Comparison of ENCODE assay signal across 16 cellular contexts in the genomic region with DNA sequence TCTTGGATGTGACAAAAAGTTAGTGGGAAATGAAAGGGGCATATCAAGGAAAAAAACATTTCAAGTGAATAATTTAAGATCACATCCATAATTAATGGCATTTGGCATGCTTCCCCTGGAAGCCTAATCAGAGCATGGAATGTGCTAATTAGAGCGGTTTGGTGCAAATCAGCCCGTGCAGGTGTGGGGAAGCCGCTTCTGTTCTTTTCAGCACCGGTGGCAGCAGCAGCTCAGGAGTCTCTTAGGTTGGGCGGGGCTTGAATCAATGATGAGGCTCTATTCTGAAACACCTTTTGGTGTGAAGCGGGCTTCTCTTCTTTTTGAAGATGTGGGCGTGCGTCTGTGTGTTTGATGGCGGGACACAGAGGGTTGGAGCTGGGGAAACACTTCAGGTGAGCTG.
"Had no signal": no experiment of that assay in that cellular context is flagged by ENCODE, and none has a peak within 500 bp of the region (broad histone marks: within the 10 kb centered on the region; RNA-seq: fewer than 3 reads in every experiment).

No MANE protein-coding gene starts in this region.

- H3K9me3 ChIP-seq: esophagus muscularis mucosa had no signal

- DNase-seq: activated CD4-positive, alpha-beta T cell treated with anti-CD3 and anti-CD28 coated beads for 1 hour; activated CD4-positive, alpha-beta T cell treated with anti-CD3 and anti-CD28 coated beads, Interleukin-2, amount 50 U/mL, for 48 hours; activated naive CD4-positive, alpha-beta T cell treated with anti-CD3 and anti-CD28 coated beads for 36 hours; activated naive CD8-positive, alpha-beta T cell treated with anti-CD3 and anti-CD28 coated beads, Interleukin-2, amount 50 U/mL, for 24 hours; hippocampal formation; left cardiac atrium; stimulated activated naive CD8-positive, alpha-beta T cell treated with anti-CD3 and anti-CD28 coated beads, Interleukin-15, amount 100 ng/mL, for 72 hours had no signal

- H3K27ac ChIP-seq: cardiac muscle cell, esophagus muscularis mucosa had no signal

- FAIRE-seq: astrocyte, endometrium had no signal

- H3K4me1 Mint-ChIP-seq: activated naive CD8-positive, alpha-beta T cell treated with anti-CD3 and anti-CD28 coated beads, Interleukin-2, amount 50 U/mL, for 24 hours had no signal

- H3K4me3 ChIP-seq: cardiac muscle cell, esophagus muscularis mucosa, lung had no signal

- H3K4me3 Mint-ChIP-seq: activated naive CD4-positive, alpha-beta T cell treated with anti-CD3 and anti-CD28 coated beads for 36 hours; activated naive CD8-positive, alpha-beta T cell treated with anti-CD3 and anti-CD28 coated beads, Interleukin-2, amount 50 U/mL, for 24 hours; neural crest cell; stimulated activated naive CD8-positive, alpha-beta T cell treated with anti-CD3 and anti-CD28 coated beads, Interleukin-15, amount 100 ng/mL, for 72 hours; type B pancreatic cell had no signal

- ATAC-seq: activated naive CD8-positive, alpha-beta T cell treated with anti-CD3 and anti-CD28 coated beads, Interleukin-2, amount 50 U/mL, for 24 hours; left cardiac atrium; sciatic nerve; stimulated activated naive CD8-positive, alpha-beta T cell treated with anti-CD3 and anti-CD28 coated beads, Interleukin-15, amount 100 ng/mL, for 72 hours had no signal

- H3K9me3 Mint-ChIP-seq: activated naive CD4-positive, alpha-beta T cell treated with anti-CD3 and anti-CD28 coated beads for 36 hours; activated naive CD8-positive, alpha-beta T cell treated with anti-CD3 and anti-CD28 coated beads, Interleukin-2, amount 50 U/mL, for 24 hours; activated T-helper 2 cell treated with anti-CD3 and anti-CD28 coated beads, Interferon-gamma antibody, Interleukin-2, Interleukin-4, amounts not matched to agents 10 μg/mL and 5 μg/mL and 100 μg/mL, durations not matched to agents 14 hours and 24 hours and 36 hours; neural crest cell; stimulated activated naive CD8-positive, alpha-beta T cell treated with anti-CD3 and anti-CD28 coated beads, Interleukin-15, amount 100 ng/mL, for 72 hours; type B pancreatic cell had no signal

- H3K36me3 ChIP-seq: cardiac muscle cell, esophagus muscularis mucosa had no signal

- H3K27ac Mint-ChIP-seq: activated naive CD4-positive, alpha-beta T cell treated with anti-CD3 and anti-CD28 coated beads for 36 hours; activated naive CD8-positive, alpha-beta T cell treated with anti-CD3 and anti-CD28 coated beads, Interleukin-2, amount 50 U/mL, for 24 hours; activated T-helper 2 cell treated with anti-CD3 and anti-CD28 coated beads, Interferon-gamma antibody, Interleukin-2, Interleukin-4, amounts not matched to agents 10 μg/mL and 5 μg/mL and 100 μg/mL, durations not matched to agents 14 hours and 24 hours and 36 hours; stimulated activated naive CD8-positive, alpha-beta T cell treated with anti-CD3 and anti-CD28 coated beads, Interleukin-15, amount 100 ng/mL, for 72 hours; type B pancreatic cell had no signal

- H3K36me3 Mint-ChIP-seq: type B pancreatic cell had no signal

- H3K4me1 ChIP-seq: esophagus muscularis mucosa had no signal
